ENCODE assay signal across 8 cellular contexts in the genomic region with DNA sequence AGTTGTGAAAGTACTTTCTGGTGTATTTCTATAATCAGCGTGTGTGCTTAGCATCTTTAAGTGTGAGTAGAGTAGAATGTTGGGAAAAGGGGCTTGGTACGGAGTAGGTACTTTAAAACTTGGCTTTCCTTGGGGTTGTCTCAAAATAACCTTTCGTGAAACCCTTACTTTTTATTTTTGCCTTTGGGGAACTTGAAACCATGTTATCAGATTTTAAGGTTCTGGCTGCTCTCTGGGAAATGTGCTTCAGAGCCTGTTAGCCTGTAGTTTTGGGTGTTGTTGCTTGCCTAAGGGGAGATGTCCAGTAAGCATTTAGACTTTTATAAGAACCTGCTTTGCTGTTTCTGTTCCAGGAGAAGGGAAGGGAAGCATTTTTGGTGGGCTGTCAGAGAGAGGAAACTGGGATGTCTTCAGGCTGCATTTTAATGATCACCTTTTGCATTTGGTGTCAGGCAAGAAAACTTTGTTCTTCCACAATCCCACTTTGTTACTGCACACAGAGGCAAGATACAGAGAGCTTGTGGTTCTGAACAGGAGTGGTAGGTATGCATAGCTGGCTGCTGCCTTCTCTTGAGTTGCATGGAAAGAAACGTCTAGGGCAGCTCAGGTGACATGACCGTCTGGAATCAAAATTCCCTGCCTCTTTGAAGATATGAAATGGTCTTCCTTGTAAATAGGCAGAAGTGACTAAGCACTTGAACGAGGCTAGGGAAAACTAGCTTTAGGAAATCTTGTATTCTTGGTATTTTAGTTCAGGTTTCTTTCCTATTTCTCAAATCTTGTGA. TPM values are rescaled to one million over a fixed set of nuclear protein-coding genes. Genes with fewer than 3 reads are reported as not detected.
A peak's percentile ranks its signal among the peaks of the same experiment; 100 is the strongest.
DNase-seq lines count a peak whose midpoint lies in the region; ATAC-seq and TF ChIP-seq lines count a peak whose summit lies in the region.

No MANE protein-coding gene starts in this region.

- ATAC-seq in left cardiac atrium (no peak), upper lobe of right lung (no peak)
- ATAC-seq in activated naive CD4-positive, alpha-beta T cell treated with anti-CD3 and anti-CD28 coated beads, Interleukin-2, amount 50 U/mL, for 72 hours = no peak

- H3K36me3 ChIP-seq in left ventricle myocardium inferior (no peaks in the 10 kb centered on the region), kidney epithelial cell (ENCODE audit: control insufficient read depth, insufficient read depth, low read length) (no peaks in the 10 kb centered on the region), upper lobe of right lung (no peaks in the 10 kb centered on the region)

- H3K27ac ChIP-seq in left ventricle myocardium inferior (replicated peaks) (peak overlapping the region; percentile 96), upper lobe of right lung (no peak overlapping the region)

- DNase-seq in left ventricle myocardium inferior (no peak), left cardiac atrium (no peak), kidney epithelial cell (ENCODE audit: low read depth) (no peak), upper lobe of right lung (no peak), GM13977 (ENCODE audit: low spot score) (no peak), cerebellar cortex (ENCODE audit: low spot score) (no peak)
- no peak for DNase-seq in activated naive CD4-positive, alpha-beta T cell treated with anti-CD3 and anti-CD28 coated beads, Interleukin-2, amount 50 U/mL, for 72 hours (ENCODE audit: low spot score in 2 of 2)
- DNase-seq in stimulated activated naive CD4-positive, alpha-beta T cell treated with Interleukin-2 at 50 U/mL for 16 hours (lab: John Stamatoyannopoulos, UW) = no peak

- TF ChIP-seq CTCF in left ventricle myocardium inferior (IDR thresholded peaks at IDR 0.05; ENCODE audit: borderline replicate concordance) (no peak), kidney epithelial cell (IDR thresholded peaks at IDR 0.05; ENCODE audit: insufficient read depth, low read length, poor library complexity, severe bottlenecking) (no peak), upper lobe of right lung (IDR thresholded peaks at IDR 0.05) (no peak), GM13977 (IDR thresholded peaks at IDR 0.05; ENCODE audit: extremely low read depth, insufficient read depth, missing control alignments) (no peak)

- peaks cover 55% of the 10 kb centered on the region for H3K4me1 ChIP-seq in left ventricle myocardium inferior
- H3K4me1 ChIP-seq in upper lobe of right lung = peaks cover 14% of the 10 kb centered on the region

- peaks cover 0 to 9% of the 10 kb centered on the region in 2 donors for H3K36me3 Mint-ChIP-seq in activated naive CD4-positive, alpha-beta T cell treated with anti-CD3 and anti-CD28 coated beads, Interleukin-2, amount 50 U/mL, for 72 hours

- no peaks in the 10 kb centered on the region for H3K9me3 Mint-ChIP-seq in activated naive CD4-positive, alpha-beta T cell treated with anti-CD3 and anti-CD28 coated beads, Interleukin-2, amount 50 U/mL, for 72 hours

- H3K9me3 ChIP-seq in left ventricle myocardium inferior (replicated peaks) (no peaks in the 10 kb centered on the region), upper lobe of right lung (no peaks in the 10 kb centered on the region)

- H3K27ac Mint-ChIP-seq in activated naive CD4-positive, alpha-beta T cell treated with anti-CD3 and anti-CD28 coated beads, Interleukin-2, amount 50 U/mL, for 72 hours = peak overlapping the region; percentile 48 to 66

- H3K27me3 ChIP-seq in left ventricle myocardium inferior (ENCODE audit: low read depth) (no peaks in the 10 kb centered on the region), kidney epithelial cell (ENCODE audit: control insufficient read depth, insufficient read depth, low read length) (no peaks in the 10 kb centered on the region), upper lobe of right lung (no peaks in the 10 kb centered on the region)

- peak overlapping the region; percentile 84 for H3K4me3 ChIP-seq in left ventricle myocardium inferior
- H3K4me3 ChIP-seq in kidney epithelial cell (ENCODE audit: low read depth, low read length) = peak overlapping the region; percentile 79
- peak overlapping the region; percentile 69 for H3K4me3 ChIP-seq in upper lobe of right lung

- in situ Hi-C loops in GM13977 (cut with MboI; ENCODE audit: low pct_unique_long_range_greater_than_20kb, low sequenced_read_pairs, unreplicated experiment) = no loop called here

- intact Hi-C loops in left ventricle myocardium inferior (cut with micrococcal nuclease) (no loop called here), left cardiac atrium (cut with DNase I) (no loop called here), upper lobe of right lung (cut with DNase I) (no loop called here)

RNA-seq across cellular contexts. Expression of gene RABEP1, which starts 1.6 kb away (rescaled TPM):
- total RNA-seq in left ventricle myocardium inferior = 60.6 TPM
- total RNA-seq in left cardiac atrium = 10 to 100 TPM; 43.1 to 50.5 TPM
- 10 to 100 TPM; 49.7 to 52.1 TPM for total RNA-seq in activated naive CD4-positive, alpha-beta T cell treated with anti-CD3 and anti-CD28 coated beads, Interleukin-2, amount 50 U/mL, for 72 hours
- total RNA-seq in kidney epithelial cell = 21.8 and 27.7 TPM in 2 replicates
- 43.9 TPM for total RNA-seq in upper lobe of right lung

RNA-seq across cellular contexts. Expression of gene SCIMP, which starts 49.1 kb away (rescaled TPM):
- total RNA-seq in left ventricle myocardium inferior (0.74 TPM), left cardiac atrium (1 to 10 TPM; 3.1 TPM), kidney epithelial cell (not detected in 2 replicates), upper lobe of right lung (24.8 TPM)
- under 1 TPM in 1 of 2 donors, not detected in 1; 0.14 TPM for total RNA-seq in activated naive CD4-positive, alpha-beta T cell treated with anti-CD3 and anti-CD28 coated beads, Interleukin-2, amount 50 U/mL, for 72 hours
